27 cellular contexts compared by ENCODE assay signal in genomic region chr10:97892506-97892905, GRCh38. TPM values are rescaled to one million over a fixed set of nuclear protein-coding genes. Genes with fewer than 3 reads are reported as not detected.
"Had no signal": no experiment of that assay in that cellular context is flagged by ENCODE, and none has a peak within 500 bp of the region (broad histone marks: within the 10 kb centered on the region; RNA-seq: fewer than 3 reads in every experiment).

No MANE protein-coding gene starts in this region.

- H3K27me3 ChIP-seq: heart left ventricle, ovary, right atrium auricular region, right lobe of liver, vagina had no signal

- DNase-seq: heart left ventricle; hypothalamus; immature natural killer cell; kidney; left colon; left ventricle myocardium inferior; mammary epithelial cell; mesenchymal stem cell; occipital lobe; ovary; right lobe of liver; stimulated activated CD4-positive, alpha-beta T cell treated with anti-CD3 and anti-CD28 coated beads, Interleukin-1b, Interleukin-23, amount 100 ng/mL, for 48 hours; stimulated activated CD4-positive, alpha-beta T cell treated with anti-CD3 and anti-CD28 coated beads, Interleukin-2, amount 100 ng/mL, for 48 hours; stimulated activated CD4-positive, alpha-beta T cell treated with anti-CD3 and anti-CD28 coated beads, Interleukin-4, amount 100 ng/mL, for 4 hours; stimulated activated CD8-positive, alpha-beta memory T cell treated with anti-CD3 and anti-CD28 coated beads, Interleukin-4, amount 100 ng/mL, for 48 hours; stimulated activated naive CD4-positive, alpha-beta T cell treated with Interleukin-2 at 50 U/mL for 16 hours; stimulated activated naive CD8-positive, alpha-beta T cell treated with anti-CD3 and anti-CD28 coated beads, Interleukin-15, amount 100 ng/mL, for 72 hours; substantia nigra; trophoblast cell had no signal

- H3K27ac ChIP-seq: heart left ventricle, left ventricle myocardium inferior, neutrophil, ovary, right atrium auricular region, right lobe of liver, vagina had no signal

- H3K4me1 ChIP-seq: right atrium auricular region, right lobe of liver had no signal

- FAIRE-seq: islet of Langerhans, kidney had no signal

- H3K36me3 ChIP-seq: heart left ventricle, left ventricle myocardium inferior, neutrophil, ovary, right atrium auricular region, right lobe of liver, vagina had no signal

- ATAC-seq: left colon; naive thymus-derived CD8-positive, alpha-beta T cell; right lobe of liver; stimulated activated memory B cell treated with anti-CD40 and anti-IgM and Interleukin-4, amounts not matched to agents 10 μg/mL and 1 μg/mL and 100 μg/mL, for 72 hours had no signal

- H3K9me3 ChIP-seq: heart left ventricle, left ventricle myocardium inferior, neutrophil, ovary, right atrium auricular region, right lobe of liver, vagina had no signal

- H3K4me3 ChIP-seq: heart left ventricle, left ventricle myocardium inferior, ovary, right atrium auricular region, right lobe of liver, smooth muscle cell, vagina had no signal

RNA-seq across cellular contexts. Expression of gene GOLGA7B, which starts 42.9 kb away (rescaled TPM):
- total RNA-seq: skeletal muscle tissue, smooth muscle cell had no signal
